Comparison of ENCODE assay signal across 1 cellular context in the genomic region with DNA sequence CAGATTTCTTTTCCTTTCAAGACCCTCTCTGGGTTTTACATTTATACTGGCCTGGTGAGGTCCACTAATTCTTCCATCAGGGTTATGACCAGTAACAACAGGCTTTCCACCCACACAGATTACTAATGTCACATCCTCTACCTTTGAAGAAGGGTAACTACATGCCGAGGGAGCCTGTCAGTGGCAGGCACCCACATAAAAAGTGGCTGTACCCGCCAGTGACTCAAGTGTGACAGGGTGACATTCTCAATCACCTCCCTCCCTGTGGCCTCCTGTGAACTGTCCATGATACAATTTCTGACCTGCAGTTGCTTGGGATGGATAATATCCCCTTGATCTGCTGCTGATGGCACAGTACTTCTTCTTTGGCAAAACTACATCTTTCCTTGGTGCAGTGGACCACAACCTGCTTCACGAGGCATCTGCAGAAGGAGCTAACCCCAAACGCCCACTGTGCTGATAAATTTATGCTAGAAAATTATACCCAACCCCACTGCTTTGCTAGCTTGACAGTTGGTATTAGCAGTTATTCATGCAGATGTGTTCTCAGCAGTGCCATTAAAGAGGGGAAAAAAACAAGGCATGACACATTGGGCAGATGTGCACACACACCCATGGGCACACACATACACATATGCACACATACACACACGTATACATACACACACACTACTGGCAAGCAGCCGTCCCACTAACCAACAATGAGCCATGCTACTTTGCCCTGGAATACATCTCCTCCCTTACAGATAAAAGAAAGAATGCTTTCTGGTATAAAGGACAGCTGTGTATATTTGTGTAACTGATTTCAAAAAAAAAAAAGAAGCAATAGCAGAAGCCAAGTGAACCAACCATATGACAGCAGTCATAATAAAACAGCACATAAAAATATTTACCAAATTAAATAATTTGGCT.
TF ChIP-seq lines count a peak whose summit lies in the region.

No MANE protein-coding gene starts in this region.

TF ChIP-seq in IMR-90, 13 proteins besides CTCF, POLR2A, EP300 and RAD21:
- TF ChIP-seq USF2 (IDR thresholded peaks at IDR 0.05; ENCODE audit: low read depth, low read length) (no peak), BHLHE40 (IDR thresholded peaks at IDR 0.05; ENCODE audit: low read depth, low read length) (no peak), RFX5 (IDR thresholded peaks at IDR 0.05; ENCODE audit: low read depth, low read length) (no peak), MAZ (IDR thresholded peaks at IDR 0.05; ENCODE audit: borderline replicate concordance, low read depth, low read length) (no peak), FOS (IDR thresholded peaks at IDR 0.05; ENCODE audit: low read depth, low read length) (no peak), NFE2L2 (IDR thresholded peaks at IDR 0.05; ENCODE audit: low read depth, low read length) (no peak), RCOR1 (IDR thresholded peaks at IDR 0.05; ENCODE audit: insufficient replicate concordance, low read length) (no peak), CEBPB (IDR thresholded peaks at IDR 0.05; ENCODE audit: low read depth, low read length) (no peak), MXI1 (IDR thresholded peaks at IDR 0.05; ENCODE audit: borderline replicate concordance, low read depth, low read length) (no peak), CHD1 (IDR thresholded peaks at IDR 0.05; ENCODE audit: low read depth, low read length) (no peak)
- TF ChIP-seq, protein P1, sequence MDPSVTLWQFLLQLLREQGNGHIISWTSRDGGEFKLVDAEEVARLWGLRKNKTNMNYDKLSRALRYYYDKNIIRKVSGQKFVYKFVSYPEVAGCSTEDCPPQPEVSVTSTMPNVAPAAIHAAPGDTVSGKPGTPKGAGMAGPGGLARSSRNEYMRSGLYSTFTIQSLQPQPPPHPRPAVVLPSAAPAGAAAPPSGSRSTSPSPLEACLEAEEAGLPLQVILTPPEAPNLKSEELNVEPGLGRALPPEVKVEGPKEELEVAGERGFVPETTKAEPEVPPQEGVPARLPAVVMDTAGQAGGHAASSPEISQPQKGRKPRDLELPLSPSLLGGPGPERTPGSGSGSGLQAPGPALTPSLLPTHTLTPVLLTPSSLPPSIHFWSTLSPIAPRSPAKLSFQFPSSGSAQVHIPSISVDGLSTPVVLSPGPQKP (IDR thresholded peaks at IDR 0.05; ENCODE audit: borderline replicate concordance, low read depth, low read length) = no peak
